ENCODE assay signal across 26 cellular contexts in the genomic region with DNA sequence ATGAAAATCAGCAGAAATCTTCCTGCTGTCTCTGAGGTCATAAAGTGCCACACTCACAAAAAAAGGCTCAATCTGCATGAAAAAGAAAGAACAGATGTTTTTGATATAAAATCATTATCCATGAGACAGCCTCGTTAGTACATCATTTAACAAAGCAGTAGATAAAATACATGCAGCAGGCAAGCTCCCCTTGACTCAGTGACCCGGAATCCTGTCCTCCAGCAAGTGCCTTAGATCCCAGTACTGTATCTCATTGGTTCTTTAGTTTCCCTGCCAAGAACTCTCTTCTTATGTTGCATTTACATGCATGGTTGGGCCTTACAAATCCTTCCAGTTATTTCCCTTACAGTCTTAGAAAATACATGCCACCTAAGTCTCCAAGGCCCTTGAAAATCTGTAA.
DNase-seq lines count a peak whose midpoint lies in the region; ATAC-seq, FAIRE-seq and TF ChIP-seq lines count a peak whose summit lies in the region.
"Had no signal": no experiment of that assay in that cellular context is flagged by ENCODE, and none has a peak within 500 bp of the region (broad histone marks: within the 10 kb centered on the region; RNA-seq: fewer than 3 reads in every experiment).

No MANE protein-coding gene starts in this region.

- no peaks in the 10 kb centered on the region for H3K79me2 ChIP-seq in astrocyte (ENCODE audit: insufficient read depth, low read length)
- H3K79me2 ChIP-seq: parathyroid adenoma had no signal

- H3K27me3 Mint-ChIP-seq in activated CD4-positive, alpha-beta T cell treated with anti-CD3 and anti-CD28 coated beads, Interleukin-2, amount 10 ng/mL, durations not matched to agents 7 days and 5 days = no peaks in the 10 kb centered on the region
- no peaks in the 10 kb centered on the region for H3K27me3 Mint-ChIP-seq in CD8-positive, alpha-beta memory T cell
- no peaks in the 10 kb centered on the region for H3K27me3 Mint-ChIP-seq in astrocyte (ENCODE audit: low read depth, unreplicated experiment)
- no peaks in the 10 kb centered on the region for H3K27me3 Mint-ChIP-seq in naive thymus-derived CD4-positive, alpha-beta T cell
- H3K27me3 Mint-ChIP-seq: activated B cell treated with CpG ODN at 0.5 μM for 24 hours, naive B cell had no signal

- H2AFZ ChIP-seq in astrocyte (ENCODE audit: low read depth, low read length) = no peak overlapping the region
- H2AFZ ChIP-seq: parathyroid adenoma had no signal

- no peak overlapping the region for H3K27ac ChIP-seq in CD8-positive, alpha-beta memory T cell (ENCODE audit: low read depth, low read length)
- H3K27ac ChIP-seq in astrocyte (ENCODE audit: low read depth, low read length) = no peak overlapping the region
- H3K27ac ChIP-seq in naive thymus-derived CD4-positive, alpha-beta T cell (ENCODE audit: low read depth, low read length) = no peak overlapping the region
- H3K27ac ChIP-seq: A549, heart left ventricle, parathyroid adenoma had no signal

- DNase-seq in activated CD4-positive, alpha-beta T cell treated with anti-CD3 and anti-CD28 coated beads, Interleukin-2, amount 10 ng/mL, durations not matched to agents 7 days and 5 days = no peak
- no peak for DNase-seq in activated CD4-positive, alpha-beta T cell treated with anti-CD3 and anti-CD28 coated beads, Interleukin-2, amount 50 U/mL, for 4 hours
- DNase-seq in CD8-positive, alpha-beta memory T cell = no peak
- peak; percentile 29 for DNase-seq in astrocyte (ENCODE audit: low read depth)
- no peak for DNase-seq in naive thymus-derived CD4-positive, alpha-beta T cell
- no peak for DNase-seq in NCI-H524 treated with DMSO at 0.1 percent for 48 hours (lab: John Stamatoyannopoulos, UW)
- no peak for DNase-seq in omental fat pad (ENCODE audit: low spot score)
- DNase-seq in SW 1271 (lab: John Stamatoyannopoulos, UW) = no peak
- DNase-seq: activated B cell treated with CpG ODN at 0.5 μM for 24 hours, cortex of kidney, DMS153, GF-D8, heart left ventricle, left colon, naive B cell, NCI-H510A treated with DMSO at 0.1 percent for 48 hours, substantia nigra, T1000 had no signal

- no peaks in the 10 kb centered on the region for H3K9me3 ChIP-seq in CD8-positive, alpha-beta memory T cell (ENCODE audit: low read length)
- H3K9me3 ChIP-seq in astrocyte (ENCODE audit: insufficient read depth, low read depth, low read length) = no peaks in the 10 kb centered on the region
- H3K9me3 ChIP-seq in naive thymus-derived CD4-positive, alpha-beta T cell (ENCODE audit: control insufficient read depth in 2 of 3, low read length in 3 of 3) = no peaks in the 10 kb centered on the region
- H3K9me3 ChIP-seq: A549, heart left ventricle had no signal

- H3K27ac Mint-ChIP-seq in activated CD4-positive, alpha-beta T cell treated with anti-CD3 and anti-CD28 coated beads, Interleukin-2, amount 10 ng/mL, durations not matched to agents 7 days and 5 days = peak overlapping the region; percentile 41
- H3K27ac Mint-ChIP-seq in CD8-positive, alpha-beta memory T cell = peak overlapping the region in 5 of 8 donors; percentile 3 to 81 (median 35)
- H3K27ac Mint-ChIP-seq in astrocyte (ENCODE audit: unreplicated experiment) = no peak overlapping the region
- peak overlapping the region in 7 of 9 donors; percentile 7 to 66 (median 53) for H3K27ac Mint-ChIP-seq in naive thymus-derived CD4-positive, alpha-beta T cell
- H3K27ac Mint-ChIP-seq: activated B cell treated with CpG ODN at 0.5 μM for 24 hours had no signal

- no peak overlapping the region for H3K9ac ChIP-seq in astrocyte (ENCODE audit: low read length)
- H3K9ac ChIP-seq: parathyroid adenoma had no signal

- peaks cover 24% of the 10 kb centered on the region for H3K36me3 ChIP-seq in CD8-positive, alpha-beta memory T cell (ENCODE audit: insufficient read depth, low read length)
- H3K36me3 ChIP-seq in astrocyte (ENCODE audit: insufficient read depth, low read length) = peaks cover 14% of the 10 kb centered on the region
- peaks cover 16 to 62% (median 21%) of the 10 kb centered on the region in 3 experiments for H3K36me3 ChIP-seq in naive thymus-derived CD4-positive, alpha-beta T cell (ENCODE audit: control insufficient read depth in 2 of 3, insufficient read depth in 3 of 3, low read length in 3 of 3)

- POLR2A ChIA-PET in activated CD4-positive, alpha-beta T cell treated with anti-CD3 and anti-CD28 coated beads, Interleukin-2, amount 10 ng/mL, durations not matched to agents 7 days and 5 days (lab: Charles Lee) = no interaction called here
- POLR2A ChIA-PET in CD8-positive, alpha-beta memory T cell (lab: Charles Lee) = no interaction called here
- POLR2A ChIA-PET in naive thymus-derived CD4-positive, alpha-beta T cell (lab: Charles Lee) = interaction anchor here (0.6 to 0.7 kb wide), 2 partner anchors 22 to 931 kb away, joined by 3 to 5 read pairs; no protein-coding TSS in a partner anchor

- no peaks in the 10 kb centered on the region for H3K27me3 ChIP-seq in CD8-positive, alpha-beta memory T cell (ENCODE audit: insufficient read depth, low read length, poor library complexity, severe bottlenecking)
- H3K27me3 ChIP-seq in astrocyte (ENCODE audit: insufficient read depth, low read length) = no peaks in the 10 kb centered on the region
- no peaks in the 10 kb centered on the region for H3K27me3 ChIP-seq in naive thymus-derived CD4-positive, alpha-beta T cell (ENCODE audit: control insufficient read depth in 2 of 2, insufficient read depth in 2 of 2, low read length in 2 of 2)
- H3K27me3 ChIP-seq: heart left ventricle had no signal

- H3K4me1 ChIP-seq in CD8-positive, alpha-beta memory T cell (ENCODE audit: insufficient read depth, low read length) = no peaks in the 10 kb centered on the region
- peaks cover 7% of the 10 kb centered on the region for H3K4me1 ChIP-seq in astrocyte (ENCODE audit: insufficient read depth, low read length)
- no peaks in the 10 kb centered on the region for H3K4me1 ChIP-seq in naive thymus-derived CD4-positive, alpha-beta T cell (ENCODE audit: control insufficient read depth in 2 of 2, insufficient read depth in 2 of 2, low read length in 2 of 2)
- H3K4me1 ChIP-seq: A549, parathyroid adenoma had no signal

- no peak overlapping the region for H3K4me2 ChIP-seq in astrocyte (ENCODE audit: low read length)
- H3K4me2 ChIP-seq: A549 had no signal

- no peaks in the 10 kb centered on the region for H4K20me1 ChIP-seq in astrocyte (ENCODE audit: insufficient read depth, low read length)

- no peak for FAIRE-seq in astrocyte (lab: Jason Lieb, UNC)
- FAIRE-seq: A549, bronchial epithelial cell, endometrium, GM12878, RCC 7860 had no signal

- no peak for ATAC-seq in naive thymus-derived CD4-positive, alpha-beta T cell
- ATAC-seq in omental fat pad (ENCODE audit: low FRiP score) = no peak
- ATAC-seq: A549, GM12878, HCT116, heart left ventricle, left colon had no signal

- CTCF ChIA-PET in activated CD4-positive, alpha-beta T cell treated with anti-CD3 and anti-CD28 coated beads, Interleukin-2, amount 10 ng/mL, durations not matched to agents 7 days and 5 days (lab: Charles Lee) = no interaction called here
- CTCF ChIA-PET in CD8-positive, alpha-beta memory T cell (lab: Charles Lee) = interaction anchor here (1.3 kb wide), 1 partner anchor 87 kb away, joined by 3 read pairs; no protein-coding TSS in a partner anchor
- CTCF ChIA-PET in naive thymus-derived CD4-positive, alpha-beta T cell (lab: Charles Lee) = no interaction called here

- H3K4me3 ChIP-seq in CD8-positive, alpha-beta memory T cell (ENCODE audit: low read length) = no peak overlapping the region
- H3K4me3 ChIP-seq in astrocyte (ENCODE audit: insufficient read depth, low read depth, low read length) = no peak overlapping the region
- H3K4me3 ChIP-seq in naive thymus-derived CD4-positive, alpha-beta T cell (ENCODE audit: low read length) = no peak overlapping the region
- H3K4me3 ChIP-seq: A549, GM12878, heart left ventricle had no signal

- H3K36me3 Mint-ChIP-seq in activated CD4-positive, alpha-beta T cell treated with anti-CD3 and anti-CD28 coated beads, Interleukin-2, amount 10 ng/mL, durations not matched to agents 7 days and 5 days (ENCODE audit: low read depth) = peaks cover 71% of the 10 kb centered on the region
- peaks cover 14 to 88% (median 20%) of the 10 kb centered on the region in 3 donors for H3K36me3 Mint-ChIP-seq in CD8-positive, alpha-beta memory T cell
- H3K36me3 Mint-ChIP-seq in astrocyte (ENCODE audit: low read depth, unreplicated experiment) = peaks cover 1% of the 10 kb centered on the region
- H3K36me3 Mint-ChIP-seq in naive thymus-derived CD4-positive, alpha-beta T cell = peaks cover 18 to 58% (median 47%) of the 10 kb centered on the region in 5 donors

- H3K4me1 Mint-ChIP-seq in activated CD4-positive, alpha-beta T cell treated with anti-CD3 and anti-CD28 coated beads, Interleukin-2, amount 10 ng/mL, durations not matched to agents 7 days and 5 days = peaks cover 3% of the 10 kb centered on the region
- H3K4me1 Mint-ChIP-seq in CD8-positive, alpha-beta memory T cell = peaks cover 0 to 7% (median 4%) of the 10 kb centered on the region in 3 donors
- H3K4me1 Mint-ChIP-seq in astrocyte (ENCODE audit: low read depth, unreplicated experiment) = no peaks in the 10 kb centered on the region
- H3K4me1 Mint-ChIP-seq in naive thymus-derived CD4-positive, alpha-beta T cell = peaks cover 0 to 10% (median 6%) of the 10 kb centered on the region in 7 donors
- H3K4me1 Mint-ChIP-seq: activated B cell treated with CpG ODN at 0.5 μM for 24 hours had no signal

- H3K4me3 Mint-ChIP-seq in activated CD4-positive, alpha-beta T cell treated with anti-CD3 and anti-CD28 coated beads, Interleukin-2, amount 10 ng/mL, durations not matched to agents 7 days and 5 days = no peak overlapping the region
- no peak overlapping the region for H3K4me3 Mint-ChIP-seq in CD8-positive, alpha-beta memory T cell
- H3K4me3 Mint-ChIP-seq in astrocyte (ENCODE audit: unreplicated experiment) = no peak overlapping the region
- no peak overlapping the region for H3K4me3 Mint-ChIP-seq in naive thymus-derived CD4-positive, alpha-beta T cell
- H3K4me3 Mint-ChIP-seq: activated B cell treated with CpG ODN at 0.5 μM for 24 hours; activated T-helper 1 cell treated with anti-CD3 and anti-CD28 coated beads, Interleukin-12 subunit alpha, Interleukin-12 subunit beta, Interleukin-2, Interleukin-4 antibody, amounts not matched to agents 30 ng/mL and 10 ng/mL and 1 ng/mL, durations not matched to agents 14 hours and 24 hours and 36 hours; naive B cell had no signal

- no peak for TF ChIP-seq CTCF in astrocyte (IDR thresholded peaks at IDR 0.05; ENCODE audit: insufficient read depth, low read depth, low read length)
- TF ChIP-seq CTCF in omental fat pad (IDR thresholded peaks at IDR 0.05) = no peak

- intact Hi-C loops in naive thymus-derived CD4-positive, alpha-beta T cell (cut with micrococcal nuclease) = no loop called here

- no peaks in the 10 kb centered on the region for H3K9me3 Mint-ChIP-seq in activated CD4-positive, alpha-beta T cell treated with anti-CD3 and anti-CD28 coated beads, Interleukin-2, amount 10 ng/mL, durations not matched to agents 7 days and 5 days
- no peaks in the 10 kb centered on the region for H3K9me3 Mint-ChIP-seq in CD8-positive, alpha-beta memory T cell
- H3K9me3 Mint-ChIP-seq in astrocyte (ENCODE audit: unreplicated experiment) = no peaks in the 10 kb centered on the region
- peaks cover 0 to 2% (median 0%) of the 10 kb centered on the region in 11 donors for H3K9me3 Mint-ChIP-seq in naive thymus-derived CD4-positive, alpha-beta T cell
- H3K9me3 Mint-ChIP-seq: activated B cell treated with CpG ODN at 0.5 μM for 24 hours; activated T-helper 1 cell treated with anti-CD3 and anti-CD28 coated beads, Interleukin-12 subunit alpha, Interleukin-12 subunit beta, Interleukin-2, Interleukin-4 antibody, amounts not matched to agents 30 ng/mL and 10 ng/mL and 1 ng/mL, durations not matched to agents 14 hours and 24 hours and 36 hours; naive B cell had no signal
